Comparison of ENCODE assay signal across 8 cellular contexts in genomic region chr5:177362871-177363507, GRCh38. TPM values are rescaled to one million over a fixed set of nuclear protein-coding genes. Genes with fewer than 3 reads are reported as not detected.
DNase-seq lines count a peak whose midpoint lies in the region; ATAC-seq and TF ChIP-seq lines count a peak whose summit lies in the region.

No MANE protein-coding gene starts in this region.

- H3K27me3 Mint-ChIP-seq in CD8-positive, alpha-beta memory T cell = peaks cover 0 to 1% of the 10 kb centered on the region in 2 donors
- peaks cover 19% of the 10 kb centered on the region for H3K27me3 Mint-ChIP-seq in endothelial cell (ENCODE audit: unreplicated experiment)

- peaks cover 60 to 76% (median 64%) of the 10 kb centered on the region in 3 donors for H3K4me1 Mint-ChIP-seq in CD8-positive, alpha-beta memory T cell
- H3K4me1 Mint-ChIP-seq in endothelial cell (ENCODE audit: unreplicated experiment) = peaks cover 21% of the 10 kb centered on the region

- H3K27ac Mint-ChIP-seq in CD8-positive, alpha-beta memory T cell = peak overlapping the region; percentile 75 to 97 (median 90)
- no peak overlapping the region for H3K27ac Mint-ChIP-seq in endothelial cell (ENCODE audit: unreplicated experiment)

- peak overlapping the region; percentile 73 to 95 (median 83) for H3K4me3 Mint-ChIP-seq in CD8-positive, alpha-beta memory T cell
- H3K4me3 Mint-ChIP-seq in endothelial cell (ENCODE audit: unreplicated experiment) = peak overlapping the region; percentile 42

- H3K4me1 ChIP-seq in CD8-positive, alpha-beta memory T cell (ENCODE audit: insufficient read depth, low read length) = peaks cover 72% of the 10 kb centered on the region
- H3K4me1 ChIP-seq in muscle layer of duodenum (ENCODE audit: control insufficient read depth in 1 of 2, insufficient read depth in 2 of 2, low read length in 2 of 2) = peaks cover 10 to 30% of the 10 kb centered on the region in 2 donors

- H3K27me3 ChIP-seq in CD8-positive, alpha-beta memory T cell (ENCODE audit: insufficient read depth, low read length, poor library complexity, severe bottlenecking) = no peaks in the 10 kb centered on the region
- H3K27me3 ChIP-seq in H7 (ENCODE audit: control insufficient read depth, insufficient read depth, low read length) = peaks cover 12% of the 10 kb centered on the region
- H3K27me3 ChIP-seq in muscle layer of duodenum (ENCODE audit: low read depth, low read length) = no peaks in the 10 kb centered on the region

- H3K27ac ChIP-seq in CD8-positive, alpha-beta memory T cell (ENCODE audit: low read depth, low read length) = peak overlapping the region; percentile 57
- no peak overlapping the region for H3K27ac ChIP-seq in muscle layer of duodenum (ENCODE audit: low read length)

- ATAC-seq in GM18517 (IDR thresholded peaks at IDR 0.05; ENCODE audit: unreplicated experiment) = no peak

- CTCF ChIA-PET in CD8-positive, alpha-beta memory T cell (lab: Charles Lee) = interaction anchor here (12.7 kb wide), 1 partner anchor 28 kb away, joined by 136 read pairs; no protein-coding TSS in a partner anchor

- H3K36me3 Mint-ChIP-seq in CD8-positive, alpha-beta memory T cell = peaks cover 0 to 46% (median 3%) of the 10 kb centered on the region in 3 donors
- no peaks in the 10 kb centered on the region for H3K36me3 Mint-ChIP-seq in endothelial cell (ENCODE audit: low read depth, unreplicated experiment)

- DNase-seq in CD8-positive, alpha-beta memory T cell = peak; percentile 59 to 78 (median 70)
- DNase-seq in H7 (peak; percentile 96), NCI-H2227 treated with DMSO at 0.1 percent for 48 hours (lab: John Stamatoyannopoulos, UW) (peak; percentile 60), endothelial cell (ENCODE audit: low spot score) (peak; percentile 51)
- DNase-seq in activated CD8-positive, alpha-beta memory T cell treated with anti-CD3 and anti-CD28 coated beads for 1 hour (ENCODE audit: extremely low read depth in 1 of 2, low read depth in 1 of 2) = peak; percentile 27 to 49
- peak; percentile 67 for DNase-seq in stimulated activated naive CD4-positive, alpha-beta T cell treated with Interleukin-2 at 50 U/mL for 16 hours (lab: John Stamatoyannopoulos, UW)

- H3K9me3 ChIP-seq in CD8-positive, alpha-beta memory T cell (ENCODE audit: low read length) = no peaks in the 10 kb centered on the region
- no peaks in the 10 kb centered on the region for H3K9me3 ChIP-seq in muscle layer of duodenum (ENCODE audit: control insufficient read depth in 1 of 2, low read length in 2 of 2)

- POLR2A ChIA-PET in CD8-positive, alpha-beta memory T cell (lab: Charles Lee) = no interaction called here

- H3K4me3 ChIP-seq in CD8-positive, alpha-beta memory T cell (ENCODE audit: low read length) = peak overlapping the region; percentile 47
- H3K4me3 ChIP-seq in H7 (ENCODE audit: insufficient read depth, low read depth, low read length) (peak overlapping the region; percentile 63), muscle layer of duodenum (ENCODE audit: low read depth in 1 of 2, low read length in 2 of 2) (peak overlapping the region; percentile 30 to 69)

- peaks cover 9% of the 10 kb centered on the region for H3K36me3 ChIP-seq in CD8-positive, alpha-beta memory T cell (ENCODE audit: insufficient read depth, low read length)
- H3K36me3 ChIP-seq in H7 (replicated peaks; ENCODE audit: control insufficient read depth, insufficient read depth, low read length) (no peaks in the 10 kb centered on the region), muscle layer of duodenum (ENCODE audit: control insufficient read depth in 1 of 2, insufficient read depth in 2 of 2, low read length in 2 of 2) (no peaks in the 10 kb centered on the region)

- H3K9me3 Mint-ChIP-seq in CD8-positive, alpha-beta memory T cell = no peaks in the 10 kb centered on the region
- H3K9me3 Mint-ChIP-seq in endothelial cell (ENCODE audit: unreplicated experiment) = no peaks in the 10 kb centered on the region

- no peak for TF ChIP-seq CTCF in endothelial cell (IDR thresholded peaks at IDR 0.05; ENCODE audit: unreplicated experiment)

RNA-seq across cellular contexts. Expression of gene RGS14, which starts 5.3 kb away (rescaled TPM):
- total RNA-seq in CD8-positive, alpha-beta memory T cell = 10 to 100 TPM; 60.5 to 61.9 TPM
- 83.5 TPM for polyA plus RNA-seq in CD8-positive, alpha-beta memory T cell
- total RNA-seq in H7 (2014; rRNA removed; shearing (Covaris generic)) = 31.0 and 32.4 TPM in 2 replicates
- total RNA-seq in endothelial cell (ENCODE audit: unreplicated experiment) = 21.8 TPM

RNA-seq across cellular contexts. Expression of gene LMAN2, which starts 11.5 kb away (rescaled TPM):
- 100 to 1,000 TPM; 112 to 126 TPM for total RNA-seq in CD8-positive, alpha-beta memory T cell
- 276 TPM for polyA plus RNA-seq in CD8-positive, alpha-beta memory T cell
- total RNA-seq in H7 (2014; rRNA removed; shearing (Covaris generic)) = 221 and 225 TPM in 2 replicates
- total RNA-seq in endothelial cell (ENCODE audit: unreplicated experiment) = 137 TPM

RNA-seq across cellular contexts. Expression of gene SLC34A1, which starts 21.2 kb away (rescaled TPM):
- under 1 TPM in 1 of 2 experiments, not detected in 1; 0.09 TPM for total RNA-seq in CD8-positive, alpha-beta memory T cell
- polyA plus RNA-seq in CD8-positive, alpha-beta memory T cell = 0.17 TPM
- not detected in 2 replicates for total RNA-seq in H7 (2014; rRNA removed; shearing (Covaris generic))
- total RNA-seq in endothelial cell (ENCODE audit: unreplicated experiment) = not detected

RNA-seq across cellular contexts. Expression of gene PFN3, which starts 37.5 kb away (rescaled TPM):
- total RNA-seq in CD8-positive, alpha-beta memory T cell = not detected
- not detected for polyA plus RNA-seq in CD8-positive, alpha-beta memory T cell
- not detected in 2 replicates for total RNA-seq in H7 (2014; rRNA removed; shearing (Covaris generic))
- total RNA-seq in endothelial cell (ENCODE audit: unreplicated experiment) = not detected

RNA-seq across cellular contexts. Expression of gene F12, which starts 46.4 kb away (rescaled TPM):
- 10 to 100 TPM in 1 of 2 experiments, 1 to 10 TPM in 1; 9.2 to 10.3 TPM for total RNA-seq in CD8-positive, alpha-beta memory T cell
- 1.9 TPM for polyA plus RNA-seq in CD8-positive, alpha-beta memory T cell
- total RNA-seq in H7 (2014; rRNA removed; shearing (Covaris generic)) = 3.2 and 3.7 TPM in 2 replicates
- total RNA-seq in endothelial cell (ENCODE audit: unreplicated experiment) = 1.4 TPM

Comparison
In these comparisons a context has a peak if more than half of its experiments do, and no peak if none do; other contexts are left out.
1. DNase-seq: peak in every context shown above with its lines; median percentile 96 in H7; 70 in CD8-positive, alpha-beta memory T cell; 67 in stimulated activated naive CD4-positive, alpha-beta T cell treated with Interleukin-2 at 50 U/mL for 16 hours; 60 in NCI-H2227 treated with DMSO at 0.1 percent for 48 hours; 51 in endothelial cell; 38 in activated CD8-positive, alpha-beta memory T cell treated with anti-CD3 and anti-CD28 coated beads for 1 hour.